19 cellular contexts compared by ENCODE assay signal in genomic region chr6:41728954-41729353, GRCh38. TPM values are rescaled to one million over a fixed set of nuclear protein-coding genes. Genes with fewer than 3 reads are reported as not detected.
DNase-seq lines count a peak whose midpoint lies in the region; ATAC-seq, FAIRE-seq and TF ChIP-seq lines count a peak whose summit lies in the region.
"Had no signal": no experiment of that assay in that cellular context is flagged by ENCODE, and none has a peak within 500 bp of the region (broad histone marks: within the 10 kb centered on the region; RNA-seq: fewer than 3 reads in every experiment).

No MANE protein-coding gene starts in this region.

- H3K27ac ChIP-seq in breast epithelium = peak overlapping the region; percentile 82 to 84
- H3K27ac ChIP-seq in mammary epithelial cell (ENCODE audit: insufficient read depth, low read depth, low read length) = no peak overlapping the region
- H3K27ac ChIP-seq in GM12878 (ENCODE audit: control insufficient read depth, insufficient read depth) = peak overlapping the region; percentile 98
- peak overlapping the region; percentile 30 to 64 (median 56) for H3K27ac ChIP-seq in transverse colon

- H3K4me2 ChIP-seq in mammary epithelial cell (ENCODE audit: insufficient read depth, low read depth, low read length) (no peak overlapping the region), GM12878 (ENCODE audit: control insufficient read depth, insufficient read depth) (peak overlapping the region; percentile 99)
- H3K4me2 ChIP-seq: A549 had no signal

- intact Hi-C loops in breast epithelium (cut with DNase I; ENCODE audit: low total_unique reads) (no loop called here), mammary epithelial cell (cut with micrococcal nuclease) (no loop called here), GM12878 (cut with micrococcal nuclease; ENCODE audit: unreplicated experiment) (no loop called here), transverse colon (cut with DNase I; ENCODE audit: low total_unique reads) (no loop called here)

- no TSS peak for BruUV-seq in mammary epithelial cell (replicated peaks; lab: Mats Ljungman, UMichigan)
- BruUV-seq in GM12878 (replicated peaks; lab: Mats Ljungman, UMichigan) = no TSS peak

- dilution Hi-C loops in mammary epithelial cell (cut with HindIII; ENCODE audit: low sequenced_read_pairs) = no loop called here

- no peak overlapping the region for H2AFZ ChIP-seq in mammary epithelial cell (ENCODE audit: low read depth, low read length)
- no peak overlapping the region for H2AFZ ChIP-seq in GM12878 (ENCODE audit: control insufficient read depth, low read depth, low read length)

- 100% methylated on average over 1 of the region's 7 CpGs for WGBS in mammary epithelial cell (ENCODE audit: low coverage, missing lambda C conversion rate)
- WGBS in GM12878 (ENCODE audit: insufficient coverage, insufficient replicate concordance, low lambda C conversion rate, missing lambda C conversion rate) = 1% methylated on average over 7 of the region's 7 CpGs
- WGBS in transverse colon (ENCODE audit: low coverage in 1 of 2), 2 donors = 53% methylated on average over 7 of the region's 7 CpGs; no CpG with 5 or more reads in 1 of the 2 donors

- TF ChIP-seq CTCF in breast epithelium (IDR thresholded peaks at IDR 0.05) (no peak), mammary epithelial cell (conservative IDR thresholded peaks at IDR 0.05 in 1 of 2, IDR thresholded peaks at IDR 0.05 in 1 of 2; ENCODE audit: extremely low read depth in 1 of 2, insufficient read depth in 1 of 2, low read depth in 1 of 2, low read length in 2 of 2) (no peak), GM12878 (IDR thresholded peaks at IDR 0.05 in 2 of 3, conservative IDR thresholded peaks at IDR 0.05 in 1 of 3; ENCODE audit: control insufficient read depth in 2 of 3, extremely low read depth in 1 of 3, insufficient read depth in 1 of 3, low read depth in 3 of 3, low read length in 3 of 3) (no peak), transverse colon (IDR thresholded peaks at IDR 0.05) (no peak)

- no peak overlapping the region for H3K9ac ChIP-seq in mammary epithelial cell (ENCODE audit: insufficient read depth, low read length)
- peak overlapping the region; percentile 93 for H3K9ac ChIP-seq in GM12878 (ENCODE audit: control insufficient read depth, insufficient read depth, low read length)
- peak overlapping the region; percentile 23 for H3K9ac ChIP-seq in mucosa of stomach (ENCODE audit: low read length)
- H3K9ac ChIP-seq: SK-N-SH had no signal

- SMC1A ChIA-PET in GM12878 (lab: Charles Lee; ENCODE audit: uncharacterized antibody, unreplicated experiment) = interaction anchor here (0.9 to 8.5 kb wide), 4 partner anchors 7 to 49 kb away, joined by 3 to 168 read pairs (median 94); no protein-coding TSS in a partner anchor

- no peak for FAIRE-seq in GM12878 (lab: Jason Lieb, UNC)
- FAIRE-seq: A549, D721Med, endometrium had no signal

- DNase-seq in breast epithelium (ENCODE audit: low spot score in 2 of 2) (no peak), mammary epithelial cell (no peak), GM12878 (ENCODE audit: low read depth, low spot score) (no peak), transverse colon (no peak), HCEC 1CT (no peak)
- DNase-seq: activated gamma-delta T cell; foreskin fibroblast; KBM-7; NK-92 treated with Interleukin-12 subunit alpha and Interleukin-12 subunit beta, amount 100 ng/mL, for 24 hours; SK-N-SH; upper lobe of left lung had no signal

- H3K36me3 ChIP-seq in breast epithelium (no peaks in the 10 kb centered on the region), mammary epithelial cell (ENCODE audit: insufficient read depth, low read length) (no peaks in the 10 kb centered on the region), GM12878 (ENCODE audit: control insufficient read depth in 2 of 2, insufficient read depth in 2 of 2, low read length in 1 of 2) (peaks cover 2 to 8% of the 10 kb centered on the region in 2 experiments; a peak in 2 of 4 replicates), mucosa of stomach (ENCODE audit: control insufficient read depth, insufficient read depth, low read length) (no peaks in the 10 kb centered on the region), transverse colon (no peaks in the 10 kb centered on the region)

- no peaks in the 10 kb centered on the region for H3K9me3 ChIP-seq in breast epithelium
- no peaks in the 10 kb centered on the region for H3K9me3 ChIP-seq in mammary epithelial cell (replicated peaks; ENCODE audit: insufficient read depth, low read length)
- no peaks in the 10 kb centered on the region for H3K9me3 ChIP-seq in GM12878 (replicated peaks; ENCODE audit: control insufficient read depth, insufficient read depth, low read length)
- no peaks in the 10 kb centered on the region for H3K9me3 ChIP-seq in mucosa of stomach (ENCODE audit: control insufficient read depth, low read length)
- no peaks in the 10 kb centered on the region for H3K9me3 ChIP-seq in transverse colon
- H3K9me3 ChIP-seq: A549, SK-N-SH, upper lobe of left lung had no signal

- TF ChIP-seq POLR2A in breast epithelium (IDR thresholded peaks at IDR 0.05) = no peak
- TF ChIP-seq POLR2A in GM12878 (IDR thresholded peaks at IDR 0.05; ENCODE audit: low read depth, low read length) = no peak
- no peak for TF ChIP-seq POLR2A in transverse colon (IDR thresholded peaks at IDR 0.05)

- CTCF ChIA-PET in mammary epithelial cell (lab: Charles Lee; ENCODE audit: low non-redundant PET) = no interaction called here
- CTCF ChIA-PET in GM12878 (lab: Yijun Ruan, JAX) = interaction anchor here (0.5 to 5.6 kb wide), 4 partner anchors 13 to 28 kb away, joined by 4 to 46 read pairs (median 12); no protein-coding TSS in a partner anchor

- no peaks in the 10 kb centered on the region for H4K20me1 ChIP-seq in mammary epithelial cell (ENCODE audit: insufficient read depth, low read length)
- H4K20me1 ChIP-seq in GM12878 (ENCODE audit: control insufficient read depth, insufficient read depth) = no peaks in the 10 kb centered on the region

- no peak for TF ChIP-seq EP300 in GM12878 (IDR thresholded peaks at IDR 0.05; ENCODE audit: borderline replicate concordance in 1 of 2, control insufficient read depth in 1 of 2, low read depth in 2 of 2, low read length in 2 of 2)
- TF ChIP-seq EP300 in transverse colon (IDR thresholded peaks at IDR 0.05; ENCODE audit: low read depth) = no peak

- TF ChIP-seq RAD21 in GM12878 (IDR thresholded peaks at IDR 0.05; ENCODE audit: insufficient read depth, low read depth, low read length) = no peak

- RAD21 ChIA-PET in GM12878 (lab: Charles Lee; ENCODE audit: unreplicated experiment) = interaction anchor here (0.6 to 8.5 kb wide), 5 partner anchors 11 to 297 kb away, joined by 3 to 300 read pairs (median 5); no protein-coding TSS in a partner anchor

- H3K27me3 ChIP-seq in breast epithelium = no peaks in the 10 kb centered on the region
- no peaks in the 10 kb centered on the region for H3K27me3 ChIP-seq in mammary epithelial cell (ENCODE audit: insufficient read depth, low read length)
- H3K27me3 ChIP-seq in GM12878 (replicated peaks in 1 of 2; ENCODE audit: control insufficient read depth in 2 of 2, insufficient read depth in 2 of 2, low read length in 1 of 2) = no peaks in the 10 kb centered on the region
- H3K27me3 ChIP-seq in mucosa of stomach (ENCODE audit: control insufficient read depth, insufficient read depth, low read length) = no peaks in the 10 kb centered on the region
- no peaks in the 10 kb centered on the region for H3K27me3 ChIP-seq in transverse colon
- H3K27me3 ChIP-seq: upper lobe of left lung had no signal

- H3K4me1 ChIP-seq in breast epithelium = peaks cover 8 to 15% of the 10 kb centered on the region in 2 donors
- peaks cover 44% of the 10 kb centered on the region for H3K4me1 ChIP-seq in mammary epithelial cell (ENCODE audit: insufficient read depth, low read length)
- H3K4me1 ChIP-seq in GM12878 (ENCODE audit: control insufficient read depth, insufficient read depth, low read length) = peaks cover 59% of the 10 kb centered on the region
- peaks cover 55% of the 10 kb centered on the region for H3K4me1 ChIP-seq in mucosa of stomach (ENCODE audit: control insufficient read depth, insufficient read depth, low read length)
- H3K4me1 ChIP-seq in transverse colon = peaks cover 43 to 75% (median 56%) of the 10 kb centered on the region in 4 donors

- in situ Hi-C loops in mammary epithelial cell (cut with MboI; ENCODE audit: low sequenced_read_pairs in 2 of 2) = no loop called here
- in situ Hi-C loops in GM12878 (cut with MboI) = no loop called here
- in situ Hi-C loops in transverse colon (cut with MboI; ENCODE audit: low pct_ligation_motif_present in 1 of 4, low pct_unique_long_range_greater_than_20kb in 1 of 4, low sequenced_read_pairs in 3 of 4) = no loop called here

- H3K79me2 ChIP-seq in mammary epithelial cell (ENCODE audit: insufficient read depth, low read length) (peaks cover 55% of the 10 kb centered on the region), GM12878 (ENCODE audit: control insufficient read depth, insufficient read depth, low read length) (peaks cover 100% of the 10 kb centered on the region)

- H3K4me3 ChIP-seq in breast epithelium (no peak overlapping the region), mammary epithelial cell (replicated peaks in 1 of 3; ENCODE audit: insufficient read depth in 1 of 3, low read depth in 2 of 3, low read length in 3 of 3) (no peak overlapping the region), GM12878 (peak overlapping the region; percentile 92), mucosa of stomach (ENCODE audit: low read length) (no peak overlapping the region), transverse colon (no peak overlapping the region)
- H3K4me3 ChIP-seq: A549, upper lobe of left lung had no signal

- POLR2A ChIA-PET in GM12878 (lab: Charles Lee) = interaction anchor here (8.4 to 9.6 kb wide), 2 partner anchors 10 to 23 kb away, joined by 180 to 293 read pairs; no protein-coding TSS in a partner anchor

- ATAC-seq in GM12878 (no peak), GM19035 (IDR thresholded peaks at IDR 0.05; ENCODE audit: unreplicated experiment) (no peak), GM21423 (IDR thresholded peaks at IDR 0.05; ENCODE audit: unreplicated experiment) (no peak)
- ATAC-seq: A549, HCT116 had no signal

RNA-seq across cellular contexts. Expression of gene TFEB, which starts 6.5 kb away (rescaled TPM):
- total RNA-seq in breast epithelium = 10 to 100 TPM; 15.7 to 20.6 (median 18.4) TPM
- total RNA-seq in mammary epithelial cell = 10 to 100 TPM; 25.9 to 29.0 TPM
- 10.9 TPM for polyA plus RNA-seq in mammary epithelial cell
- 10.8 TPM for polyA minus RNA-seq in mammary epithelial cell
- total RNA-seq in GM12878 (2013; cell fraction: nucleolus; rRNA removed) = 91.8 and 108 TPM in 2 replicates
- total RNA-seq in GM12878 (2014; rRNA removed) = 95.7 and 97.9 TPM in 2 replicates
- 30.7 and 31.4 TPM in 2 replicates for total RNA-seq in GM12878 (2014; rRNA removed; fragmentation: Illumina TruSeq; extraction: Trizol)
- total RNA-seq in GM12878 (2021) = 97.7 and 108 TPM in 2 replicates
- 42.6 TPM for polyA plus RNA-seq in GM12878 (2011; ENCODE audit: low read depth)
- polyA plus RNA-seq in GM12878 (2011; rRNA removed) = 22.8 and 62.1 TPM in 2 replicates
- polyA plus RNA-seq in GM12878 (2011; cell fraction: cytosol; rRNA removed) = 56.5 and 88.1 TPM in 2 replicates
- polyA plus RNA-seq in GM12878 (2011; cell fraction: nucleus; rRNA removed) = 83.6 and 85.7 TPM in 2 replicates
- 59.0 and 84.4 TPM in 2 replicates for polyA plus RNA-seq in GM12878 (2012)
- polyA plus RNA-seq in GM12878 (2014; fragmentation: Illumina TruSeq; extraction: Trizol) = 6.6 and 22.4 TPM in 2 replicates
- 1 to 10 TPM in 1 of 2 experiments, under 1 TPM in 1; 0.84 to 2.6 TPM for polyA plus RNA-seq in GM12878 (2014; fragmentation: Nextera tagmentation; extraction: Ambion mirVana)
- 107 and 133 TPM in 2 replicates for polyA plus RNA-seq in GM12878 (2014; rRNA removed)
- 10 to 100 TPM; 59.4 to 64.3 TPM for polyA plus RNA-seq in GM12878 (2016; fragmentation: Nextera tagmentation; extraction: Ambion mirVana)
- polyA minus RNA-seq in GM12878 (2011; rRNA and poly(A)+ RNA removed) = 46.4 and 70.0 TPM in 2 replicates
- 35.4 and 37.4 TPM in 2 replicates for polyA minus RNA-seq in GM12878 (2011; cell fraction: cytosol; rRNA and poly(A)+ RNA removed)
- 29.1 and 40.5 TPM in 2 replicates for polyA minus RNA-seq in GM12878 (2011; cell fraction: nucleus; rRNA and poly(A)+ RNA removed)
- 10 to 100 TPM; 30.4 to 47.1 (median 38.1) TPM for total RNA-seq in transverse colon

RNA-seq across cellular contexts. Expression of gene PGC, which starts 18.2 kb away (rescaled TPM):
- 1 to 10 TPM in 1 of 3 donors, not detected in 2; 3.2 TPM for total RNA-seq in breast epithelium
- not detected for total RNA-seq in mammary epithelial cell
- not detected for polyA plus RNA-seq in mammary epithelial cell
- not detected for polyA minus RNA-seq in mammary epithelial cell
- total RNA-seq in GM12878 (2013; cell fraction: nucleolus; rRNA removed) = not detected in 2 replicates
- not detected in 2 replicates for total RNA-seq in GM12878 (2014; rRNA removed)
- total RNA-seq in GM12878 (2014; rRNA removed; fragmentation: Illumina TruSeq; extraction: Trizol) = not detected in 2 replicates
- 0.26 and 1.2 TPM in 2 replicates for total RNA-seq in GM12878 (2021)
- not detected for polyA plus RNA-seq in GM12878 (2011; ENCODE audit: low read depth)
- polyA plus RNA-seq in GM12878 (2011; rRNA removed) = not detected in 2 replicates
- polyA plus RNA-seq in GM12878 (2011; cell fraction: cytosol; rRNA removed) = not detected in 2 replicates
- not detected in 2 replicates for polyA plus RNA-seq in GM12878 (2011; cell fraction: nucleus; rRNA removed)
- polyA plus RNA-seq in GM12878 (2012) = not detected in 2 replicates
- not detected in 2 replicates for polyA plus RNA-seq in GM12878 (2014; fragmentation: Illumina TruSeq; extraction: Trizol)
- polyA plus RNA-seq in GM12878 (2014; fragmentation: Nextera tagmentation; extraction: Ambion mirVana) = not detected
- polyA plus RNA-seq in GM12878 (2014; rRNA removed) = not detected in 2 replicates
- not detected for polyA plus RNA-seq in GM12878 (2016; fragmentation: Nextera tagmentation; extraction: Ambion mirVana)
- not detected in 2 replicates for polyA minus RNA-seq in GM12878 (2011; rRNA and poly(A)+ RNA removed)
- polyA minus RNA-seq in GM12878 (2011; cell fraction: cytosol; rRNA and poly(A)+ RNA removed) = not detected in 2 replicates
- not detected in 2 replicates for polyA minus RNA-seq in GM12878 (2011; cell fraction: nucleus; rRNA and poly(A)+ RNA removed)
- 1 to 10 TPM in 1 of 4 donors, not detected in 3; 1.5 TPM for total RNA-seq in transverse colon
- total RNA-seq: progenitor cell of endocrine pancreas had no signal
- polyA plus RNA-seq: A549, SK-N-SH had no signal

RNA-seq across cellular contexts. Expression of gene FRS3, which starts 50.7 kb away (rescaled TPM):
- total RNA-seq in breast epithelium (1 to 10 TPM; 3.5 to 4.3 (median 3.8) TPM), mammary epithelial cell (1 to 10 TPM; 1.3 to 4.8 TPM), GM12878 (2014; rRNA removed) (1.4 and 2.1 TPM in 2 replicates), GM12878 (2014; rRNA removed; fragmentation: Illumina TruSeq; extraction: Trizol) (1.3 TPM in 2 replicates), GM12878 (2021) (3.2 and 3.6 TPM in 2 replicates), transverse colon (1 to 10 TPM; 2.8 to 4.5 (median 3.2) TPM)
- polyA plus RNA-seq in mammary epithelial cell (2.2 TPM), GM12878 (2011; rRNA removed) (1.7 and 2.1 TPM in 2 replicates), GM12878 (2014; fragmentation: Illumina TruSeq; extraction: Trizol) (0.16 and 1.2 TPM in 2 replicates), GM12878 (2014; fragmentation: Nextera tagmentation; extraction: Ambion mirVana) (under 1 TPM; 0.05 to 0.09 TPM), GM12878 (2014; rRNA removed) (3.4 and 3.8 TPM in 2 replicates), GM12878 (2016; fragmentation: Nextera tagmentation; extraction: Ambion mirVana) (1 to 10 TPM; 1.4 to 2.7 TPM)
- polyA minus RNA-seq in mammary epithelial cell = not detected
- total RNA-seq in GM12878 (2013; cell fraction: nucleolus; rRNA removed) = 3.2 TPM in 2 replicates
- 6.6 TPM for polyA plus RNA-seq in GM12878 (2011; ENCODE audit: low read depth)
- 2.8 and 3.8 TPM in 2 replicates for polyA plus RNA-seq in GM12878 (2011; cell fraction: cytosol; rRNA removed)
- 6.8 and 8.2 TPM in 2 replicates for polyA plus RNA-seq in GM12878 (2011; cell fraction: nucleus; rRNA removed)
- polyA plus RNA-seq in GM12878 (2012) = 1.8 and 1.9 TPM in 2 replicates
- polyA minus RNA-seq in GM12878 (2011; rRNA and poly(A)+ RNA removed) = 1.1 and 2.0 TPM in 2 replicates
- polyA minus RNA-seq in GM12878 (2011; cell fraction: cytosol; rRNA and poly(A)+ RNA removed) = 1.2 TPM in 2 replicates
- 0.73 and 2.9 TPM in 2 replicates for polyA minus RNA-seq in GM12878 (2011; cell fraction: nucleus; rRNA and poly(A)+ RNA removed)

RNA-seq across cellular contexts. Expression of gene PRICKLE4, which starts 51.6 kb away (rescaled TPM):
- total RNA-seq in breast epithelium (1 to 10 TPM in 2 of 3 donors, under 1 TPM in 1; 0.80 to 5.3 (median 3.3) TPM), mammary epithelial cell (1 to 10 TPM; 1.5 to 1.7 TPM), GM12878 (2014; rRNA removed) (0.85 TPM in 1 of 2 replicates, not detected in the other), GM12878 (2014; rRNA removed; fragmentation: Illumina TruSeq; extraction: Trizol) (not detected in 2 replicates), GM12878 (2021) (0.37 TPM in 1 of 2 replicates, not detected in the other), transverse colon (10 to 100 TPM in 3 of 4 donors, 1 to 10 TPM in 1; 6.7 to 52.0 (median 21.0) TPM)
- polyA plus RNA-seq in mammary epithelial cell (0.25 TPM), GM12878 (2011; rRNA removed) (not detected in 2 replicates), GM12878 (2014; fragmentation: Illumina TruSeq; extraction: Trizol) (not detected in 2 replicates), GM12878 (2014; fragmentation: Nextera tagmentation; extraction: Ambion mirVana) (not detected), GM12878 (2014; rRNA removed) (not detected in 2 replicates), GM12878 (2016; fragmentation: Nextera tagmentation; extraction: Ambion mirVana) (under 1 TPM; 0.33 to 0.35 TPM)
- polyA minus RNA-seq in mammary epithelial cell = not detected
- total RNA-seq in GM12878 (2013; cell fraction: nucleolus; rRNA removed) = 2.1 and 3.4 TPM in 2 replicates
- polyA plus RNA-seq in GM12878 (2011; ENCODE audit: low read depth) = not detected
- polyA plus RNA-seq in GM12878 (2011; cell fraction: cytosol; rRNA removed) = 0.10 TPM in 1 of 2 replicates, not detected in the other
- 0.99 and 2.1 TPM in 2 replicates for polyA plus RNA-seq in GM12878 (2011; cell fraction: nucleus; rRNA removed)
- polyA plus RNA-seq in GM12878 (2012) = 0.65 and 1.2 TPM in 2 replicates
- not detected in 2 replicates for polyA minus RNA-seq in GM12878 (2011; rRNA and poly(A)+ RNA removed)
- not detected in 2 replicates for polyA minus RNA-seq in GM12878 (2011; cell fraction: cytosol; rRNA and poly(A)+ RNA removed)
- not detected in 2 replicates for polyA minus RNA-seq in GM12878 (2011; cell fraction: nucleus; rRNA and poly(A)+ RNA removed)

RNA-seq across cellular contexts. Expression of gene TOMM6, which starts 58.5 kb away (rescaled TPM):
- total RNA-seq in breast epithelium = 100 to 1,000 TPM; 108 to 127 (median 117) TPM
- total RNA-seq in mammary epithelial cell = 100 to 1,000 TPM in 1 of 2 donors, 10 to 100 TPM in 1; 59.7 to 175 TPM
- 485 TPM for polyA plus RNA-seq in mammary epithelial cell
- 153 TPM for polyA minus RNA-seq in mammary epithelial cell
- total RNA-seq in GM12878 (2013; cell fraction: nucleolus; rRNA removed) = 7.2 and 14.7 TPM in 2 replicates
- 206 TPM in 2 replicates for total RNA-seq in GM12878 (2014; rRNA removed)
- total RNA-seq in GM12878 (2014; rRNA removed; fragmentation: Illumina TruSeq; extraction: Trizol) = 290 and 315 TPM in 2 replicates
- 262 and 265 TPM in 2 replicates for total RNA-seq in GM12878 (2021)
- polyA plus RNA-seq in GM12878 (2011; ENCODE audit: low read depth) = 531 TPM
- 288 and 289 TPM in 2 replicates for polyA plus RNA-seq in GM12878 (2011; rRNA removed)
- polyA plus RNA-seq in GM12878 (2011; cell fraction: cytosol; rRNA removed) = 273 and 455 TPM in 2 replicates
- polyA plus RNA-seq in GM12878 (2011; cell fraction: nucleus; rRNA removed) = 92.9 and 97.2 TPM in 2 replicates
- 285 and 314 TPM in 2 replicates for polyA plus RNA-seq in GM12878 (2012)
- polyA plus RNA-seq in GM12878 (2014; fragmentation: Illumina TruSeq; extraction: Trizol) = 746 and 940 TPM in 2 replicates
- 100 to 1,000 TPM; 653 to 729 TPM for polyA plus RNA-seq in GM12878 (2014; fragmentation: Nextera tagmentation; extraction: Ambion mirVana)
- 283 and 357 TPM in 2 replicates for polyA plus RNA-seq in GM12878 (2014; rRNA removed)
- 100 to 1,000 TPM; 538 to 566 TPM for polyA plus RNA-seq in GM12878 (2016; fragmentation: Nextera tagmentation; extraction: Ambion mirVana)
- polyA minus RNA-seq in GM12878 (2011; rRNA and poly(A)+ RNA removed) = 71.8 and 90.6 TPM in 2 replicates
- 23.6 and 24.3 TPM in 2 replicates for polyA minus RNA-seq in GM12878 (2011; cell fraction: cytosol; rRNA and poly(A)+ RNA removed)
- 13.2 and 14.3 TPM in 2 replicates for polyA minus RNA-seq in GM12878 (2011; cell fraction: nucleus; rRNA and poly(A)+ RNA removed)
- 10 to 100 TPM; 24.1 to 93.1 (median 85.6) TPM for total RNA-seq in transverse colon
